Comparison of ENCODE assay signal across 23 cellular contexts in genomic region chr19:14612657-14613056, GRCh38. TPM values are rescaled to one million over a fixed set of nuclear protein-coding genes. Genes with fewer than 3 reads are reported as not detected.
"Had no signal": no experiment of that assay in that cellular context is flagged by ENCODE, and none has a peak within 500 bp of the region (broad histone marks: within the 10 kb centered on the region; RNA-seq: fewer than 3 reads in every experiment).

No MANE protein-coding gene starts in this region.

- H3K36me3 Mint-ChIP-seq: natural killer cell had no signal

- H3K4me3 ChIP-seq: colonic mucosa, esophagus squamous epithelium, gastroesophageal sphincter, mucosa of descending colon, pancreas, prostate gland, right lobe of liver had no signal

- H3K9me3 ChIP-seq: colonic mucosa, esophagus squamous epithelium, mucosa of descending colon, pancreas, prostate gland, right lobe of liver had no signal

- DNase-seq: colonic mucosa; dermis blood vessel endothelial cell; esophagus squamous epithelium; foreskin fibroblast; glutamatergic neuron; islet precursor cell; mammary epithelial cell; mucosa of descending colon; natural killer cell; occipital lobe; pancreas; right lobe of liver; stimulated activated CD4-positive, alpha-beta T cell treated with anti-CD3 and anti-CD28 coated beads, Interleukin-2, amount 100 ng/mL, for 24 hours; stimulated activated CD4-positive, alpha-beta T cell treated with anti-CD3 and anti-CD28 coated beads, Interleukin-4, amount 100 ng/mL, for 4 hours; stimulated activated naive CD4-positive, alpha-beta T cell treated with Interleukin-2 at 50 U/mL for 16 hours; trophoblast cell had no signal

- H3K27me3 ChIP-seq: colonic mucosa, esophagus squamous epithelium, gastroesophageal sphincter, pancreas, right lobe of liver had no signal

- H3K9me3 Mint-ChIP-seq: natural killer cell had no signal

- H3K27ac ChIP-seq: colonic mucosa, esophagus squamous epithelium, gastroesophageal sphincter, pancreas, prostate gland, right lobe of liver had no signal

- H3K27ac Mint-ChIP-seq: natural killer cell had no signal

- H3K4me1 Mint-ChIP-seq: natural killer cell, neural crest cell had no signal

- H3K36me3 ChIP-seq: colonic mucosa, esophagus squamous epithelium, gastroesophageal sphincter, pancreas, prostate gland, right lobe of liver had no signal

- H3K4me3 Mint-ChIP-seq: natural killer cell, neural crest cell had no signal

- ATAC-seq: gastroesophageal sphincter, left lobe of liver, mucosa of descending colon, natural killer cell, pancreas, right lobe of liver had no signal

- H3K4me1 ChIP-seq: colonic mucosa, esophagus squamous epithelium, gastroesophageal sphincter, pancreas, prostate gland, right lobe of liver had no signal

RNA-seq across cellular contexts. Expression of gene CLEC17A, which starts 29.8 kb away (rescaled TPM):
- total RNA-seq: dermis blood vessel endothelial cell, epithelial cell of proximal tubule, esophagus squamous epithelium, gastroesophageal sphincter, left lobe of liver, mammary epithelial cell, neural crest cell, renal cortical epithelial cell, right lobe of liver had no signal
- polyA plus RNA-seq: urinary bladder had no signal
